Comparison of ENCODE assay signal across 21 cellular contexts in the genomic region with DNA sequence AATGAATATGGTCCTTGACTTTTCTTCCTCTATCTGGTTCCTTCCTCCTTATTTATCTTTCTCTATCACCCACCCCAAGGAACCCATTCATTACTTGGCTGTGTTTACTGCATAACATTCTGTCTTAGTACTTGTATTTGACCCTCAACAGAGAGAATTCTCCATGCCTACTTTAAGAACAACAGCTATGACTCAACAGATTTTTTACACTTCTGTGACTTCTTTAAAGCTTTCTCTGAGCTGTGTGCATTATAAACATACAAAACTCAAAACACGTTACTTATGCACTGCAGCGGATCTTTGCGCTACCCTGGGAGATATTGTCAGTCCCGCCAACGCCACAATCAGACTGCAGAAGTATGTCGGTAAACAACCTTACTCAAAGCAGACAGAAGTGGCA. TPM values are rescaled to one million over a fixed set of nuclear protein-coding genes. Genes with fewer than 3 reads are reported as not detected.
A peak's percentile ranks its signal among the peaks of the same experiment; 100 is the strongest.
DNase-seq lines count a peak whose midpoint lies in the region; ATAC-seq lines count a peak whose summit lies in the region.
"Had no signal": no experiment of that assay in that cellular context is flagged by ENCODE, and none has a peak within 500 bp of the region (broad histone marks: within the 10 kb centered on the region; RNA-seq: fewer than 3 reads in every experiment).

No MANE protein-coding gene starts in this region.

- H3K27me3 Mint-ChIP-seq in activated naive CD8-positive, alpha-beta T cell treated with anti-CD3 and anti-CD28 coated beads, Interleukin-2, amount 10 ng/mL, durations not matched to agents 7 days and 5 days: no peaks in the 10 kb centered on the region
- no peaks in the 10 kb centered on the region for H3K27me3 Mint-ChIP-seq in activated naive CD8-positive, alpha-beta T cell treated with anti-CD3 and anti-CD28 coated beads, Interleukin-2, amount 50 U/mL, for 24 hours
- H3K27me3 Mint-ChIP-seq in immature natural killer cell (ENCODE audit: low read depth in 3 of 3): peaks cover 2 to 10% (median 6%) of the 10 kb centered on the region in 3 donors
- H3K27me3 Mint-ChIP-seq: stimulated activated naive CD8-positive, alpha-beta T cell treated with anti-CD3 and anti-CD28 coated beads, Interleukin-15, amount 100 ng/mL, for 72 hours had no signal

- H3K4me3 Mint-ChIP-seq in activated naive CD8-positive, alpha-beta T cell treated with anti-CD3 and anti-CD28 coated beads, Interleukin-2, amount 10 ng/mL, durations not matched to agents 7 days and 5 days: no peak overlapping the region
- no peak overlapping the region for H3K4me3 Mint-ChIP-seq in activated naive CD8-positive, alpha-beta T cell treated with anti-CD3 and anti-CD28 coated beads, Interleukin-2, amount 50 U/mL, for 24 hours
- H3K4me3 Mint-ChIP-seq in immature natural killer cell: peak overlapping the region in 2 of 5 donors; percentile 18 to 46
- H3K4me3 Mint-ChIP-seq: stimulated activated naive CD8-positive, alpha-beta T cell treated with anti-CD3 and anti-CD28 coated beads, Interleukin-15, amount 100 ng/mL, for 72 hours had no signal

- no peaks in the 10 kb centered on the region for H3K9me3 Mint-ChIP-seq in activated naive CD8-positive, alpha-beta T cell treated with anti-CD3 and anti-CD28 coated beads, Interleukin-2, amount 10 ng/mL, durations not matched to agents 7 days and 5 days
- no peaks in the 10 kb centered on the region for H3K9me3 Mint-ChIP-seq in activated naive CD8-positive, alpha-beta T cell treated with anti-CD3 and anti-CD28 coated beads, Interleukin-2, amount 50 U/mL, for 24 hours
- H3K9me3 Mint-ChIP-seq in immature natural killer cell: no peaks in the 10 kb centered on the region
- H3K9me3 Mint-ChIP-seq: activated T-helper 2 cell treated with anti-CD3 and anti-CD28 coated beads, Interferon-gamma antibody, Interleukin-2, Interleukin-4, amounts not matched to agents 10 μg/mL and 5 μg/mL and 100 μg/mL, durations not matched to agents 14 hours and 24 hours and 36 hours; stimulated activated naive CD8-positive, alpha-beta T cell treated with anti-CD3 and anti-CD28 coated beads, Interleukin-15, amount 100 ng/mL, for 72 hours had no signal

- POLR2A ChIA-PET in activated naive CD8-positive, alpha-beta T cell treated with anti-CD3 and anti-CD28 coated beads, Interleukin-2, amount 10 ng/mL, durations not matched to agents 7 days and 5 days (lab: Charles Lee): no interaction called here

- DNase-seq in activated naive CD8-positive, alpha-beta T cell treated with anti-CD3 and anti-CD28 coated beads, Interleukin-2, amount 10 ng/mL, durations not matched to agents 7 days and 5 days: no peak
- DNase-seq in activated naive CD8-positive, alpha-beta T cell treated with anti-CD3 and anti-CD28 coated beads, Interleukin-2, amount 50 U/mL, for 24 hours: no peak
- DNase-seq in amniotic epithelial cell (ENCODE audit: low read depth): peak; percentile 26
- DNase-seq in immature natural killer cell: no peak
- no peak for DNase-seq in NCI-H226
- no peak for DNase-seq in pons (ENCODE audit: low spot score)
- no peak for DNase-seq in SHP77 (lab: John Stamatoyannopoulos, UW)
- DNase-seq: body of pancreas; MV-4-11; NCI-H2081; NCI-H524 treated with DMSO at 0.1 percent for 48 hours; occipital lobe; Right ventricle myocardium superior; stimulated activated CD4-positive, alpha-beta T cell treated with anti-CD3 and anti-CD28 coated beads, Interleukin-1b, Interleukin-23, amount 100 ng/mL, for 48 hours; stimulated activated naive CD8-positive, alpha-beta T cell treated with anti-CD3 and anti-CD28 coated beads, Interleukin-15, amount 100 ng/mL, for 72 hours; T-helper 1 cell; upper lobe of left lung had no signal

- ATAC-seq in activated naive CD8-positive, alpha-beta T cell treated with anti-CD3 and anti-CD28 coated beads, Interleukin-2, amount 10 ng/mL, durations not matched to agents 7 days and 5 days (ENCODE audit: low read depth): no peak
- no peak for ATAC-seq in activated naive CD8-positive, alpha-beta T cell treated with anti-CD3 and anti-CD28 coated beads, Interleukin-2, amount 50 U/mL, for 24 hours
- ATAC-seq in HG03196 (IDR thresholded peaks at IDR 0.05; ENCODE audit: unreplicated experiment): no peak
- ATAC-seq: body of pancreas; esophagus mucosa; sciatic nerve; stimulated activated naive CD8-positive, alpha-beta T cell treated with anti-CD3 and anti-CD28 coated beads, Interleukin-15, amount 100 ng/mL, for 72 hours had no signal

- peaks cover 25% of the 10 kb centered on the region for H3K36me3 Mint-ChIP-seq in activated naive CD8-positive, alpha-beta T cell treated with anti-CD3 and anti-CD28 coated beads, Interleukin-2, amount 10 ng/mL, durations not matched to agents 7 days and 5 days
- peaks cover 20% of the 10 kb centered on the region for H3K36me3 Mint-ChIP-seq in activated naive CD8-positive, alpha-beta T cell treated with anti-CD3 and anti-CD28 coated beads, Interleukin-2, amount 50 U/mL, for 24 hours (ENCODE audit: low read depth)
- peaks cover 0 to 14% (median 3%) of the 10 kb centered on the region in 3 donors for H3K36me3 Mint-ChIP-seq in immature natural killer cell

- H3K4me1 Mint-ChIP-seq in activated naive CD8-positive, alpha-beta T cell treated with anti-CD3 and anti-CD28 coated beads, Interleukin-2, amount 10 ng/mL, durations not matched to agents 7 days and 5 days: peaks cover 18% of the 10 kb centered on the region
- peaks cover 7% of the 10 kb centered on the region for H3K4me1 Mint-ChIP-seq in activated naive CD8-positive, alpha-beta T cell treated with anti-CD3 and anti-CD28 coated beads, Interleukin-2, amount 50 U/mL, for 24 hours
- peaks cover 46 to 77% of the 10 kb centered on the region in 2 donors for H3K4me1 Mint-ChIP-seq in immature natural killer cell
- H3K4me1 Mint-ChIP-seq: stimulated activated naive CD8-positive, alpha-beta T cell treated with anti-CD3 and anti-CD28 coated beads, Interleukin-15, amount 100 ng/mL, for 72 hours had no signal

- H3K27ac Mint-ChIP-seq in activated naive CD8-positive, alpha-beta T cell treated with anti-CD3 and anti-CD28 coated beads, Interleukin-2, amount 10 ng/mL, durations not matched to agents 7 days and 5 days: peak overlapping the region; percentile 51
- no peak overlapping the region for H3K27ac Mint-ChIP-seq in activated naive CD8-positive, alpha-beta T cell treated with anti-CD3 and anti-CD28 coated beads, Interleukin-2, amount 50 U/mL, for 24 hours
- H3K27ac Mint-ChIP-seq in immature natural killer cell: peak overlapping the region in 4 of 6 donors; percentile 6 to 60 (median 30)
- H3K27ac Mint-ChIP-seq: activated T-helper 2 cell treated with anti-CD3 and anti-CD28 coated beads, Interferon-gamma antibody, Interleukin-2, Interleukin-4, amounts not matched to agents 10 μg/mL and 5 μg/mL and 100 μg/mL, durations not matched to agents 14 hours and 24 hours and 36 hours had no signal

RNA-seq across cellular contexts. Expression of gene PRKX, which starts 35.2 kb away (rescaled TPM):
- 10 to 100 TPM; 87.6 to 92.3 TPM for total RNA-seq in activated naive CD8-positive, alpha-beta T cell treated with anti-CD3 and anti-CD28 coated beads, Interleukin-2, amount 10 ng/mL, durations not matched to agents 7 days and 5 days
- 100 to 1,000 TPM in 1 of 3 donors, 10 to 100 TPM in 2; 65.3 to 117 (median 65.9) TPM for polyA plus RNA-seq in immature natural killer cell
